21 cellular contexts compared by ENCODE assay signal in the genomic region with DNA sequence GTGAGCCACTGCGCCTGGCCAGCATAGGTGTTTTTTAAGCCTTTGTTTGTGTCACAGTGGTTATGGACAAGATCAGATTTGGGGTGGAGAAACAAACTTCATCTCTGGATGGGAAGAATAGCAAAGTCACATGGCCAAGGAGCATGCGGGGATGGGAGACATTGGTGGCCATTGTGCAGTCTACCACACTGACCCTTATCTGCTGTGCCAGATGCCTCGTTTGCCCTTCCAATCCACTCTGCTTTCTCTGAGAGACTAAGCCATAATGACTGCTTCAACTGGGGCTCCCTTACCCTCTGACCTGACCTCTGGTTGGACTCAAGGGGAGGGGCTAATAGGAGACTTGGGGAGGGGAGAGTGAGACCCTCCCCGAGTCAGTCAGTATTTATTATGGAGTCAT.
DNase-seq lines count a peak whose midpoint lies in the region; ATAC-seq and TF ChIP-seq lines count a peak whose summit lies in the region.
"Had no signal": no experiment of that assay in that cellular context is flagged by ENCODE, and none has a peak within 500 bp of the region (broad histone marks: within the 10 kb centered on the region; RNA-seq: fewer than 3 reads in every experiment).

No MANE protein-coding gene starts in this region.

- H3K27ac Mint-ChIP-seq in activated T-helper 17 cell treated with anti-CD3 and anti-CD28 coated beads, Interleukin-2, amount 50 U/mL, for 72 hours, result peak overlapping the region; percentile 13
- H3K27ac Mint-ChIP-seq in naive thymus-derived CD8-positive, alpha-beta T cell, result peak overlapping the region in 8 of 10 donors; percentile 3 to 91 (median 44)
- no peak overlapping the region for H3K27ac Mint-ChIP-seq in activated naive CD4-positive, alpha-beta T cell treated with anti-CD3 and anti-CD28 coated beads for 36 hours

- CTCF ChIA-PET in activated naive CD4-positive, alpha-beta T cell treated with anti-CD3 and anti-CD28 coated beads for 36 hours (lab: Charles Lee), result interaction anchor here (1.3 to 1.4 kb wide), 2 partner anchors 199 to 202 kb away, joined by 3 to 4 read pairs; no protein-coding TSS in a partner anchor

- peaks cover 10% of the 10 kb centered on the region; the same call in 1 of the 2 replicates for H3K36me3 ChIP-seq in Loucy (ENCODE audit: insufficient read depth, low read length)
- H3K36me3 ChIP-seq: Peyer's patch, SJSA1 had no signal

- H3K9ac ChIP-seq in Loucy (ENCODE audit: low read depth, low read length, poor library complexity, severe bottlenecking), result peak overlapping the region; percentile 1

- no peak for TF ChIP-seq CTCF in Loucy (conservative IDR thresholded peaks at IDR 0.05; ENCODE audit: low read length)
- TF ChIP-seq CTCF in GM20000 (IDR thresholded peaks at IDR 0.05; ENCODE audit: extremely low read depth, missing control alignments), result no peak

- no peaks in the 10 kb centered on the region for H4K20me1 ChIP-seq in Loucy (ENCODE audit: insufficient read depth, low read length, poor library complexity, severe bottlenecking)

- peaks cover 11% of the 10 kb centered on the region; the same call in 1 of the 2 replicates for H3K79me2 ChIP-seq in Loucy (ENCODE audit: insufficient read depth, low read length)

- no peak overlapping the region for H3K4me3 Mint-ChIP-seq in activated T-helper 17 cell treated with anti-CD3 and anti-CD28 coated beads, Interleukin-2, amount 50 U/mL, for 72 hours
- no peak overlapping the region for H3K4me3 Mint-ChIP-seq in naive thymus-derived CD8-positive, alpha-beta T cell
- no peak overlapping the region for H3K4me3 Mint-ChIP-seq in activated naive CD4-positive, alpha-beta T cell treated with anti-CD3 and anti-CD28 coated beads for 36 hours
- H3K4me3 Mint-ChIP-seq: CD8-positive, alpha-beta memory T cell had no signal

- peak overlapping the region; percentile 20 for H3K4me2 ChIP-seq in Loucy (ENCODE audit: low read depth, low read length, poor library complexity, severe bottlenecking)

- H3K27me3 ChIP-seq in Loucy (ENCODE audit: insufficient read depth, low read length, poor library complexity, severe bottlenecking), result no peaks in the 10 kb centered on the region
- H3K27me3 ChIP-seq: Peyer's patch, SJSA1 had no signal

- DNase-seq in CMK (ENCODE audit: low read depth), result peak; percentile 48
- no peak for DNase-seq in naive thymus-derived CD8-positive, alpha-beta T cell
- no peak for DNase-seq in activated naive CD4-positive, alpha-beta T cell treated with anti-CD3 and anti-CD28 coated beads for 36 hours
- no peak for DNase-seq in GM20000 (ENCODE audit: low spot score)
- DNase-seq: C1 segment of cervical spinal cord; CD8-positive, alpha-beta memory T cell; GDM1; KG1; NCI-H1436 treated with DMSO at 0.1 percent for 48 hours; NCI-H1930; NCI-H2227 treated with DMSO at 0.1 percent for 48 hours; NCI-H510A treated with DMSO at 0.1 percent for 48 hours; NCI-H748 treated with DMSO at 0.1 percent for 48 hours; NK-92 treated with Interleukin-12 subunit alpha and Interleukin-12 subunit beta, amount 100 ng/mL, for 24 hours; Peyer's patch had no signal

- H3F3A ChIP-seq in Loucy (ENCODE audit: low read depth), result no peaks in the 10 kb centered on the region

- no peak for ATAC-seq in activated T-helper 17 cell treated with anti-CD3 and anti-CD28 coated beads, Interleukin-2, amount 50 U/mL, for 72 hours (replicated peaks)
- ATAC-seq in naive thymus-derived CD8-positive, alpha-beta T cell, result no peak
- ATAC-seq in HG03025 (IDR thresholded peaks at IDR 0.05; ENCODE audit: low FRiP score, unreplicated experiment) (no peak), GM21825 (IDR thresholded peaks at IDR 0.05; ENCODE audit: unreplicated experiment) (no peak)
- ATAC-seq: HepG2 had no signal

- H3K4me3 ChIP-seq in Loucy (ENCODE audit: low read length, poor library complexity, severe bottlenecking), result peak overlapping the region; percentile 15
- H3K4me3 ChIP-seq: Peyer's patch, SJSA1 had no signal

- peaks cover 32% of the 10 kb centered on the region for H3K4me1 Mint-ChIP-seq in activated T-helper 17 cell treated with anti-CD3 and anti-CD28 coated beads, Interleukin-2, amount 50 U/mL, for 72 hours
- peaks cover 28 to 58% (median 46%) of the 10 kb centered on the region in 4 donors for H3K4me1 Mint-ChIP-seq in naive thymus-derived CD8-positive, alpha-beta T cell
- peaks cover 25% of the 10 kb centered on the region for H3K4me1 Mint-ChIP-seq in activated naive CD4-positive, alpha-beta T cell treated with anti-CD3 and anti-CD28 coated beads for 36 hours (ENCODE audit: low read depth)

- peaks cover 26% of the 10 kb centered on the region for H3K36me3 Mint-ChIP-seq in activated T-helper 17 cell treated with anti-CD3 and anti-CD28 coated beads, Interleukin-2, amount 50 U/mL, for 72 hours (ENCODE audit: low read depth)
- H3K36me3 Mint-ChIP-seq in naive thymus-derived CD8-positive, alpha-beta T cell, result peaks cover 0 to 11% (median 8%) of the 10 kb centered on the region in 3 donors
- peaks cover 1% of the 10 kb centered on the region for H3K36me3 Mint-ChIP-seq in activated naive CD4-positive, alpha-beta T cell treated with anti-CD3 and anti-CD28 coated beads for 36 hours (ENCODE audit: low read depth)

- H3K9me3 ChIP-seq in Loucy (ENCODE audit: insufficient read depth, low read depth, low read length), result no peaks in the 10 kb centered on the region
- H3K9me3 ChIP-seq: Peyer's patch, SJSA1 had no signal

- H3K9me3 Mint-ChIP-seq in activated T-helper 17 cell treated with anti-CD3 and anti-CD28 coated beads, Interleukin-2, amount 50 U/mL, for 72 hours, result no peaks in the 10 kb centered on the region
- no peaks in the 10 kb centered on the region for H3K9me3 Mint-ChIP-seq in naive thymus-derived CD8-positive, alpha-beta T cell
- no peaks in the 10 kb centered on the region for H3K9me3 Mint-ChIP-seq in activated naive CD4-positive, alpha-beta T cell treated with anti-CD3 and anti-CD28 coated beads for 36 hours
- H3K9me3 Mint-ChIP-seq: CD8-positive, alpha-beta memory T cell had no signal

- H3K27me3 Mint-ChIP-seq in activated T-helper 17 cell treated with anti-CD3 and anti-CD28 coated beads, Interleukin-2, amount 50 U/mL, for 72 hours, result no peaks in the 10 kb centered on the region
- no peaks in the 10 kb centered on the region for H3K27me3 Mint-ChIP-seq in naive thymus-derived CD8-positive, alpha-beta T cell
- no peaks in the 10 kb centered on the region for H3K27me3 Mint-ChIP-seq in activated naive CD4-positive, alpha-beta T cell treated with anti-CD3 and anti-CD28 coated beads for 36 hours (ENCODE audit: low read depth)
- H3K27me3 Mint-ChIP-seq: CD8-positive, alpha-beta memory T cell had no signal

- no peaks in the 10 kb centered on the region for H3K9me2 ChIP-seq in Loucy (replicated peaks; ENCODE audit: low read depth, low read length)

- peaks cover 53% of the 10 kb centered on the region for H3K4me1 ChIP-seq in Loucy (ENCODE audit: insufficient read depth, low read length, poor library complexity, severe bottlenecking)
- H3K4me1 ChIP-seq: Peyer's patch, SJSA1 had no signal

- intact Hi-C loops in activated naive CD4-positive, alpha-beta T cell treated with anti-CD3 and anti-CD28 coated beads for 36 hours (cut with micrococcal nuclease), result no loop called here

- POLR2A ChIA-PET in naive thymus-derived CD8-positive, alpha-beta T cell (lab: Charles Lee), result no interaction called here

- H2AFZ ChIP-seq in Loucy (ENCODE audit: low read length), result no peak overlapping the region
